In genomic region chr4:159946983-159947645, GRCh38 we compare ENCODE assay signal across 9 cellular contexts.
A peak's percentile ranks its signal among the peaks of the same experiment; 100 is the strongest.
DNase-seq lines count a peak whose midpoint lies in the region; ATAC-seq, FAIRE-seq and TF ChIP-seq lines count a peak whose summit lies in the region.
"Had no signal": no experiment of that assay in that cellular context is flagged by ENCODE, and none has a peak within 500 bp of the region (broad histone marks: within the 10 kb centered on the region; RNA-seq: fewer than 3 reads in every experiment).

No MANE protein-coding gene starts in this region.

- ATAC-seq in GM21447 (IDR thresholded peaks at IDR 0.05; ENCODE audit: unreplicated experiment): peak; percentile 75
- ATAC-seq in sciatic nerve: no peak
- no peak for ATAC-seq in HG02840 (IDR thresholded peaks at IDR 0.05; ENCODE audit: low FRiP score, unreplicated experiment)

- no peak overlapping the region for H3K9ac ChIP-seq in Loucy (ENCODE audit: low read depth, low read length, poor library complexity, severe bottlenecking)
- H3K9ac ChIP-seq in SU-DHL-6 (ENCODE audit: low read length): no peak overlapping the region

- peak; percentile 92 for FAIRE-seq in D721Med (lab: Jason Lieb, UNC)

- H3K9me3 ChIP-seq in Loucy (ENCODE audit: insufficient read depth, low read depth, low read length) (no peaks in the 10 kb centered on the region), SU-DHL-6 (ENCODE audit: insufficient read depth, low read length) (no peaks in the 10 kb centered on the region)
- H3K9me3 ChIP-seq: SJCRH30 had no signal

- DNase-seq in D721Med (ENCODE audit: insufficient read length, low spot score) (no peak), globus pallidus (ENCODE audit: low spot score) (peak; percentile 34), superior temporal gyrus (ENCODE audit: extremely low spot score) (peak; percentile 89), sciatic nerve (ENCODE audit: low spot score) (no peak)

- no peaks in the 10 kb centered on the region for H4K20me1 ChIP-seq in Loucy (ENCODE audit: insufficient read depth, low read length, poor library complexity, severe bottlenecking)
- no peaks in the 10 kb centered on the region for H4K20me1 ChIP-seq in SU-DHL-6 (ENCODE audit: low read depth, low read length)

- no peaks in the 10 kb centered on the region for H3K4me1 ChIP-seq in Loucy (ENCODE audit: insufficient read depth, low read length, poor library complexity, severe bottlenecking)
- H3K4me1 ChIP-seq: SJCRH30 had no signal

- H3K79me2 ChIP-seq in Loucy (ENCODE audit: insufficient read depth, low read length) (no peaks in the 10 kb centered on the region), SU-DHL-6 (ENCODE audit: insufficient read depth, low read length) (no peaks in the 10 kb centered on the region)

- no peak overlapping the region for H3K27ac ChIP-seq in SU-DHL-6 (ENCODE audit: low read depth, low read length)
- H3K27ac ChIP-seq: SJCRH30 had no signal

- H3K4me3 ChIP-seq in Loucy (ENCODE audit: low read length, poor library complexity, severe bottlenecking) (no peak overlapping the region), SU-DHL-6 (ENCODE audit: insufficient read depth, low read length, poor library complexity, severe bottlenecking) (no peak overlapping the region)
- H3K4me3 ChIP-seq: SJCRH30 had no signal

- no peak overlapping the region for H2AFZ ChIP-seq in Loucy (ENCODE audit: low read length)
- H2AFZ ChIP-seq in SU-DHL-6 (ENCODE audit: low read depth, low read length, severe bottlenecking): no peak overlapping the region

- H3K27me3 ChIP-seq in Loucy (ENCODE audit: insufficient read depth, low read length, poor library complexity, severe bottlenecking): no peaks in the 10 kb centered on the region
- no peaks in the 10 kb centered on the region; the same call in 1 of the 2 replicates for H3K27me3 ChIP-seq in SU-DHL-6 (ENCODE audit: low read length)
- H3K27me3 ChIP-seq: SJCRH30 had no signal

- no peak overlapping the region for H3K4me2 ChIP-seq in Loucy (ENCODE audit: low read depth, low read length, poor library complexity, severe bottlenecking)
- no peak overlapping the region for H3K4me2 ChIP-seq in SU-DHL-6 (ENCODE audit: low read depth, low read length, poor library complexity, severe bottlenecking)

- H3K36me3 ChIP-seq in Loucy (ENCODE audit: insufficient read depth, low read length) (no peaks in the 10 kb centered on the region), SU-DHL-6 (ENCODE audit: low read length) (no peaks in the 10 kb centered on the region)
- H3K36me3 ChIP-seq: SJCRH30 had no signal

- TF ChIP-seq CTCF in D721Med (IDR thresholded peaks at IDR 0.05; ENCODE audit: insufficient read depth, missing control alignments) (peak; percentile 81), Loucy (conservative IDR thresholded peaks at IDR 0.05; ENCODE audit: low read length) (peak; percentile 94), SU-DHL-6 (IDR thresholded peaks at IDR 0.05; ENCODE audit: insufficient read depth, low read length, poor library complexity, severe bottlenecking) (peak; percentile 66)

- intact Hi-C loops in sciatic nerve (cut with DNase I): no loop called here

- H3K9me2 ChIP-seq in Loucy (replicated peaks; ENCODE audit: low read depth, low read length): no peaks in the 10 kb centered on the region
- no peaks in the 10 kb centered on the region for H3K9me2 ChIP-seq in SU-DHL-6 (replicated peaks; ENCODE audit: insufficient read depth, low read length)

- H3F3A ChIP-seq in Loucy (ENCODE audit: low read depth): no peaks in the 10 kb centered on the region
- no peaks in the 10 kb centered on the region for H3F3A ChIP-seq in SU-DHL-6 (ENCODE audit: insufficient read depth)

Comparison
In these comparisons a context has a peak if more than half of its experiments do, and no peak if none do; other contexts are left out.
1. DNase-seq: peak in globus pallidus (single experiment) and superior temporal gyrus (single experiment); none in D721Med (single experiment) and sciatic nerve (single experiment).
2. Peak in every context shown above with its lines, with median percentiles within 50 percentile points of each other: CTCF ChIP-seq.